1 cellular context compared by ENCODE assay signal in the genomic region with DNA sequence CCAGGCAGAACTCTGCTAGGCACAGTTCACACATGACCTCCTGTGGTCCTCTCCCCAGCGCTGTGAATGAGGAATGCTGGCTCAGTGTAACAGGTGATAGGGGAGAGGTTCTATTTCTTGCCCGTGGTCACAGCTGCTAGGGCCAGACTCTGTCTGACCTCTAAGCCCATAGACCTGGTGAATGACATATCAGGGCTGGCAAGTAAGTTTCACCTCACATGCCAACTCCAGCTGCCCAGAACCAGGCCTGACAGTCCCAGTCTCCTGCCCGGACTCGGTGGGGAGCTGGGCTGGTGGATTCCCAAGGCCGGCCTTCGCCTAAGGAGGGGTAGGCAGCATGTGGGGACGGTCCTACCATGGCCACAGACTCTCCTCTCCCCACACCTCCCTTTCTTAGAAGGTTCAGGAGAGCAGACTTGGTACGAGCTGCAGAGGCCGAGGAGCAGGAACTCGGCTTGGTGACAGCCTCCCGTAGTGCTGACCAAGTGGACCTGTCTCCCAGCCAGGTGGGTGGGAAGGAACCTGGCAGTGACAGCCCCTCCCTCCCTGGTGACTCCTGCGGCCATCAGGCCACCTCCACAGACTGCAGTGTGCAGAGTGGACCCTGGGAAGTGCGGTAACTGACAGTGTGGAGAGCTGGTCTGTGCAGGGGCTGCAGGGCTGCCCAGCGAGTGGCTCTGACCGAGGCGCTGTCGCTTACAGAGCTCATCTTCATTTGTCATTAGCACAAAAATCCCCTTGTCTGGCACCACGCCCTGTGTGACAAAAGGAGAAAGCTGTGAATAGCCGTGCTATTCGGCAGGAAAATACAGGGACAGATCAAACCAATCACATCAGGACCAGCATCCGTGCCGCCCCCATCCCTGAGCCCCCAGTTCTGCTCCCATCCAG.
TF ChIP-seq lines count a peak whose summit lies in the region.

No MANE protein-coding gene starts in this region.

TF ChIP-seq in K562, 482 proteins besides CTCF, POLR2A, EP300 and RAD21 (continued from another document):
- no peak for TF ChIP-seq SIRT6 (IDR thresholded peaks at IDR 0.05; ENCODE audit: low read depth, low read length)
- no peak for TF ChIP-seq ZNF780A (CRISPR knock-in tag; IDR thresholded peaks at IDR 0.05)
- TF ChIP-seq TEAD1 (CRISPR knock-in tag; IDR thresholded peaks at IDR 0.05): no peak
- no peak for TF ChIP-seq MBD1 (CRISPR knock-in tag; IDR thresholded peaks at IDR 0.05)
- TF ChIP-seq, protein P1, sequence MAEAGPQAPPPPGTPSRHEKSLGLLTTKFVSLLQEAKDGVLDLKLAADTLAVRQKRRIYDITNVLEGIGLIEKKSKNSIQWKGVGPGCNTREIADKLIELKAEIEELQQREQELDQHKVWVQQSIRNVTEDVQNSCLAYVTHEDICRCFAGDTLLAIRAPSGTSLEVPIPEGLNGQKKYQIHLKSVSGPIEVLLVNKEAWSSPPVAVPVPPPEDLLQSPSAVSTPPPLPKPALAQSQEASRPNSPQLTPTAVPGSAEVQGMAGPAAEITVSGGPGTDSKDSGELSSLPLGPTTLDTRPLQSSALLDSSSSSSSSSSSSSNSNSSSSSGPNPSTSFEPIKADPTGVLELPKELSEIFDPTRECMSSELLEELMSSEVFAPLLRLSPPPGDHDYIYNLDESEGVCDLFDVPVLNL (CRISPR knock-in tag; IDR thresholded peaks at IDR 0.05; ENCODE audit: low read depth): no peak
- no peak for TF ChIP-seq ZNF311 (CRISPR knock-in tag; IDR thresholded peaks at IDR 0.05)
- TF ChIP-seq MED1 (CRISPR knock-in tag; IDR thresholded peaks at IDR 0.05; ENCODE audit: borderline replicate concordance): no peak
- TF ChIP-seq AFF4 (CRISPR knock-in tag; IDR thresholded peaks at IDR 0.05): no peak
- no peak for TF ChIP-seq ZNF444 (CRISPR knock-in tag; IDR thresholded peaks at IDR 0.05)
- TF ChIP-seq ZNF668 (CRISPR knock-in tag; IDR thresholded peaks at IDR 0.05): no peak
- no peak for TF ChIP-seq NRF1 (conservative IDR thresholded peaks at IDR 0.05 in 1 of 2, IDR thresholded peaks at IDR 0.05 in 1 of 2)
- TF ChIP-seq PATZ1 (CRISPR knock-in tag; IDR thresholded peaks at IDR 0.05; ENCODE audit: borderline replicate concordance): no peak
